ENCODE assay signal across 10 cellular contexts in genomic region chr1:37994886-37995566, GRCh38. TPM values are rescaled to one million over a fixed set of nuclear protein-coding genes. Genes with fewer than 3 reads are reported as not detected.
A peak's percentile ranks its signal among the peaks of the same experiment; 100 is the strongest.
DNase-seq lines count a peak whose midpoint lies in the region; ATAC-seq and TF ChIP-seq lines count a peak whose summit lies in the region.
"Had no signal": no experiment of that assay in that cellular context is flagged by ENCODE, and none has a peak within 500 bp of the region (broad histone marks: within the 10 kb centered on the region; RNA-seq: fewer than 3 reads in every experiment).

No MANE protein-coding gene starts in this region.

- peak overlapping the region; percentile 55 for H3K4me3 Mint-ChIP-seq in activated naive CD4-positive, alpha-beta T cell treated with anti-CD3 and anti-CD28 coated beads, Interleukin-2, amount 10 ng/mL, durations not matched to agents 7 days and 5 days

- in situ Hi-C loops in transverse colon (cut with MboI; ENCODE audit: low pct_ligation_motif_present in 1 of 4, low pct_unique_long_range_greater_than_20kb in 1 of 4, low sequenced_read_pairs in 3 of 4), result no loop called here

- 38 to 42% methylated on average over 11 of the region's 11 CpGs for WGBS in lung, 2 donors
- 58 to 59% methylated on average over 3 to 11 of the region's 11 CpGs for WGBS in transverse colon (ENCODE audit: low coverage in 1 of 2), 2 donors

- H3K4me1 Mint-ChIP-seq in activated naive CD4-positive, alpha-beta T cell treated with anti-CD3 and anti-CD28 coated beads, Interleukin-2, amount 10 ng/mL, durations not matched to agents 7 days and 5 days, result peaks cover 39% of the 10 kb centered on the region

- H3K9ac ChIP-seq in adipocyte (ENCODE audit: low read length), result peak overlapping the region; percentile 81

- H3K27ac Mint-ChIP-seq in activated naive CD4-positive, alpha-beta T cell treated with anti-CD3 and anti-CD28 coated beads, Interleukin-2, amount 10 ng/mL, durations not matched to agents 7 days and 5 days, result peak overlapping the region; percentile 85

- peak overlapping the region; percentile 3 to 89 for H3K27ac ChIP-seq in lung (ENCODE audit: low read depth in 1 of 2, low read length in 1 of 2)
- peak overlapping the region; percentile 82 to 94 (median 90) for H3K27ac ChIP-seq in transverse colon

- intact Hi-C loops in transverse colon (cut with DNase I; ENCODE audit: low total_unique reads), result loop anchor here (1.0 kb wide), 1 partner anchor 18 kb away; no protein-coding TSS in a partner anchor

- TF ChIP-seq CTCF in lung (IDR thresholded peaks at IDR 0.05; ENCODE audit: control extremely low read depth, extremely low read depth) (no peak), transverse colon (IDR thresholded peaks at IDR 0.05) (no peak)

- H3K27me3 Mint-ChIP-seq in activated naive CD4-positive, alpha-beta T cell treated with anti-CD3 and anti-CD28 coated beads, Interleukin-2, amount 10 ng/mL, durations not matched to agents 7 days and 5 days, result peaks cover 6% of the 10 kb centered on the region

- CTCF ChIA-PET in activated naive CD4-positive, alpha-beta T cell treated with anti-CD3 and anti-CD28 coated beads, Interleukin-2, amount 10 ng/mL, durations not matched to agents 7 days and 5 days (lab: Charles Lee), result interaction anchor here (1.6 kb wide), 1 partner anchor 19 kb away, joined by 5 read pairs; no protein-coding TSS in a partner anchor

- no peak for TF ChIP-seq EP300 in transverse colon (IDR thresholded peaks at IDR 0.05; ENCODE audit: low read depth)

- H3K4me1 ChIP-seq in adipocyte (ENCODE audit: control insufficient read depth, insufficient read depth, low read length) (peaks cover 31% of the 10 kb centered on the region), lung (ENCODE audit: control insufficient read depth in 2 of 2, insufficient read depth in 2 of 2, low read length in 2 of 2) (peaks cover 0 to 21% of the 10 kb centered on the region in 2 donors), transverse colon (peaks cover 19 to 47% (median 31%) of the 10 kb centered on the region in 4 donors)

- H3K4me3 ChIP-seq in adipocyte (ENCODE audit: low read length), result peak overlapping the region; percentile 80
- H3K4me3 ChIP-seq in lung, result no peak overlapping the region
- H3K4me3 ChIP-seq in transverse colon, result peak overlapping the region in 3 of 4 donors; percentile 39 to 53 (median 46)

- H3K36me3 ChIP-seq in adipocyte (ENCODE audit: control insufficient read depth, insufficient read depth, low read length, severe bottlenecking), result peaks cover 15% of the 10 kb centered on the region
- H3K36me3 ChIP-seq in lung (ENCODE audit: control insufficient read depth in 2 of 2, insufficient read depth in 2 of 2, low read length in 2 of 2), result peaks cover 0 to 9% of the 10 kb centered on the region in 2 donors
- H3K36me3 ChIP-seq in transverse colon, result no peaks in the 10 kb centered on the region

- no peak for DNase-seq in activated naive CD4-positive, alpha-beta T cell treated with anti-CD3 and anti-CD28 coated beads, Interleukin-2, amount 10 ng/mL, durations not matched to agents 7 days and 5 days
- DNase-seq in activated naive CD4-positive, alpha-beta T cell treated with Interleukin-2 at 50 U/mL for 16 hours, result no peak
- DNase-seq in adipocyte (ENCODE audit: low read depth), result no peak
- DNase-seq in lung (ENCODE audit: low spot score), result no peak
- no peak for DNase-seq in transverse colon
- no peak for DNase-seq in DMS 273 treated with DMSO at 0.1 percent for 48 hours (lab: John Stamatoyannopoulos, UW)
- DNase-seq in DMS114 treated with DMSO at 0.1 percent for 48 hours (lab: John Stamatoyannopoulos, UW; ENCODE audit: unreplicated experiment), result no peak
- DNase-seq: SIG-M5; stimulated activated CD8-positive, alpha-beta memory T cell treated with anti-CD3 and anti-CD28 coated beads, Interleukin-4, amount 100 ng/mL, for 48 hours had no signal

- H3K9me3 ChIP-seq in adipocyte (ENCODE audit: control insufficient read depth, low read length) (no peaks in the 10 kb centered on the region), lung (ENCODE audit: control insufficient read depth in 2 of 2, insufficient read depth in 1 of 2, low read length in 1 of 2) (peaks cover 0 to 2% of the 10 kb centered on the region in 2 donors), transverse colon (no peaks in the 10 kb centered on the region)

- no peaks in the 10 kb centered on the region for H3K9me3 Mint-ChIP-seq in activated naive CD4-positive, alpha-beta T cell treated with anti-CD3 and anti-CD28 coated beads, Interleukin-2, amount 10 ng/mL, durations not matched to agents 7 days and 5 days

- ATAC-seq in lung (ENCODE audit: insufficient read depth, low FRiP score), result no peak
- ATAC-seq in HG03520 (IDR thresholded peaks at IDR 0.05; ENCODE audit: unreplicated experiment), result no peak

- no peak for TF ChIP-seq POLR2A in transverse colon (IDR thresholded peaks at IDR 0.05)

- no peaks in the 10 kb centered on the region for H3K27me3 ChIP-seq in adipocyte (replicated peaks; ENCODE audit: control insufficient read depth, insufficient read depth, low read length)
- no peaks in the 10 kb centered on the region for H3K27me3 ChIP-seq in lung (ENCODE audit: control insufficient read depth, insufficient read depth)
- peaks cover 7% of the 10 kb centered on the region for H3K27me3 ChIP-seq in transverse colon

- peaks cover 2% of the 10 kb centered on the region for H3K36me3 Mint-ChIP-seq in activated naive CD4-positive, alpha-beta T cell treated with anti-CD3 and anti-CD28 coated beads, Interleukin-2, amount 10 ng/mL, durations not matched to agents 7 days and 5 days

RNA-seq across cellular contexts. Expression of gene SF3A3, which starts 5.2 kb away (rescaled TPM):
- total RNA-seq in lung (10 to 100 TPM; 39.9 to 79.0 TPM), transverse colon (10 to 100 TPM; 17.7 to 55.0 (median 39.5) TPM)
- polyA plus RNA-seq in lung, result 10 to 100 TPM; 19.1 to 30.6 TPM

RNA-seq across cellular contexts. Expression of gene FHL3, which starts 10.3 kb away (rescaled TPM):
- total RNA-seq in lung (10 to 100 TPM in 1 of 2 donors, 1 to 10 TPM in 1; 10.0 to 26.0 TPM), transverse colon (10 to 100 TPM in 3 of 4 donors, 1 to 10 TPM in 1; 3.0 to 19.1 (median 12.2) TPM)
- polyA plus RNA-seq in lung, result 10 to 100 TPM; 21.8 to 33.1 TPM

RNA-seq across cellular contexts. Expression of gene UTP11, which starts 17.5 kb away (rescaled TPM):
- total RNA-seq in lung, result 10 to 100 TPM; 27.3 to 31.2 TPM
- polyA plus RNA-seq in lung, result 10 to 100 TPM; 31.0 to 33.7 TPM
- total RNA-seq in transverse colon, result 10 to 100 TPM in 2 of 4 donors, 1 to 10 TPM in 2; 3.2 to 22.2 (median 15.3) TPM

RNA-seq across cellular contexts. Expression of gene INPP5B, which starts 48.2 kb away (rescaled TPM):
- total RNA-seq in lung, result 10 to 100 TPM; 30.3 to 40.8 TPM
- 10 to 100 TPM in 1 of 2 donors, 1 to 10 TPM in 1; 9.2 to 24.1 TPM for polyA plus RNA-seq in lung
- total RNA-seq in transverse colon, result 10 to 100 TPM; 32.6 to 43.6 (median 39.1) TPM

RNA-seq across cellular contexts. Expression of gene POU3F1, which starts 51.6 kb away (rescaled TPM):
- total RNA-seq in lung, result under 1 TPM; 0.15 to 0.20 TPM
- polyA plus RNA-seq in lung, result under 1 TPM; 0.04 to 0.18 TPM
- total RNA-seq in transverse colon, result not detected
